7 cellular contexts compared by ENCODE assay signal in the genomic region with DNA sequence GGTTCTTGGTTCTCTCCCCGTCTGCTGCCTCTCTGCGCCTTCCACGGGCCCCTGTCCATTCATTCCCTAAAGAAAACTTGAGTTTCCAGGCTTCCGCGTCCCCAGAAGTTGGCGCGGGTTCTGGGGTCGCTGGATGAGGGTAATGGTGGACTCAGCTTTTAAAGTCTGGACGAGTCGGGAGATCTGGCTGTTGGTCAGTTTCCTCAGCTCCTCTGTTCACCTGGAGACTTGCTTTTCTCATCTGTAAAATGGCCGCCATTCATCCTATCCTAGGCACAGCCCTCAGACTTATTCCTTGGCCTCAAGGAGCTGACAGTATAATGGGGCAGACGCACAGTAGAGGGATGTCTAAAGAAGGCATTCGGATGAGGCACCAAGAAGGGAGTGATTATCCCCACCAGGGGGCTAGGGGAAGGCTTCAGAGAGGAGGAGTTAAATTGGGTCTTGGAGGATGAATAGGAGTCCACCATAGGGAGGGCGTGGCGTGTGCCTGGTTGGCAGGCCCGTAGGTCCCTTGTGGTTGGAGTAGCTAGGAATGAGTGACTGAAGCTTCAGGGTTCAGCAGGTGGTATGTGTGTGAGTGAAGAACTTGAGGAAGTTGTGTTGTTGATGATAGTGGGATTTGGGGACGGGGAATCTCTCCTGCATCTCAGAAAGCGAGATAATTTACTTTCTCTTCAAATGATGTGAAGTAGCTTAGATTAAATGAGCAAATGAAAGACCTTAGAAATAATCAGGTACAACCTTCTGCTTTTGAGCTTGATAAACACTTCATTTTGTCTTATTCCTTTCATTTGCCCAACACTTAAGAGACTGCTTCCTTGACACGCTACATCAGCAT. TPM values are rescaled to one million over a fixed set of nuclear protein-coding genes. Genes with fewer than 3 reads are reported as not detected.
DNase-seq lines count a peak whose midpoint lies in the region; ATAC-seq and TF ChIP-seq lines count a peak whose summit lies in the region.

No MANE protein-coding gene starts in this region.

- H3K4me3 ChIP-seq in LNCaP clone FGC (ENCODE audit: low read depth, low read length) = peak overlapping the region; percentile 86
- H3K4me3 ChIP-seq in retinal pigment epithelial cell (ENCODE audit: low read length) = peak overlapping the region; percentile 96

- DNase-seq in G401 (ENCODE audit: low spot score) (peak; percentile 48), LNCaP clone FGC (ENCODE audit: low read depth) (peak; percentile 21), germinal center (ENCODE audit: low spot score) (peak; percentile 22), retinal pigment epithelial cell (ENCODE audit: low read depth) (no peak), HK-2 (ENCODE audit: unreplicated experiment) (no peak), NCI-H1436 (lab: John Stamatoyannopoulos, UW) (no peak)
- peak; percentile 30 to 39 for DNase-seq in activated T-cell treated with anti-CD3 and anti-CD28 coated beads, Interleukin-2, amount 50 U/mL, for 72 hours

- TF ChIP-seq CTCF in LNCaP clone FGC (IDR thresholded peaks at IDR 0.05; ENCODE audit: control insufficient read depth, extremely low read depth, insufficient read depth) (0 out of 2 replicates have a peak, but pooled peaks have one; percentile 12), retinal pigment epithelial cell (conservative IDR thresholded peaks at IDR 0.05; ENCODE audit: low read depth, low read length) (no peak)

- ATAC-seq in activated T-cell treated with anti-CD3 and anti-CD28 coated beads, Interleukin-2, amount 50 U/mL, for 72 hours (replicated peaks in 1 of 2) = no peak

- H3K4me1 Mint-ChIP-seq in activated T-cell treated with anti-CD3 and anti-CD28 coated beads, Interleukin-2, amount 50 U/mL, for 72 hours (ENCODE audit: low read depth) = peaks cover 25% of the 10 kb centered on the region

- in situ Hi-C loops in G401 (cut with HindIII; ENCODE audit: low sequenced_read_pairs) = no loop called here

- peaks cover 0 to 2% of the 10 kb centered on the region in 2 donors for H3K36me3 Mint-ChIP-seq in activated T-cell treated with anti-CD3 and anti-CD28 coated beads, Interleukin-2, amount 50 U/mL, for 72 hours (ENCODE audit: insufficient read depth in 2 of 2)

- H3K27me3 Mint-ChIP-seq in activated T-cell treated with anti-CD3 and anti-CD28 coated beads, Interleukin-2, amount 50 U/mL, for 72 hours (ENCODE audit: low read depth) = no peaks in the 10 kb centered on the region

- H3K27ac Mint-ChIP-seq in activated T-cell treated with anti-CD3 and anti-CD28 coated beads, Interleukin-2, amount 50 U/mL, for 72 hours = peak overlapping the region; percentile 1

- no peaks in the 10 kb centered on the region for H3K9me3 Mint-ChIP-seq in activated T-cell treated with anti-CD3 and anti-CD28 coated beads, Interleukin-2, amount 50 U/mL, for 72 hours

- H3K4me3 Mint-ChIP-seq in activated T-cell treated with anti-CD3 and anti-CD28 coated beads, Interleukin-2, amount 50 U/mL, for 72 hours = peak overlapping the region; percentile 81 to 84

RNA-seq across cellular contexts. Expression of a gene that starts 0.7 kb away (rescaled TPM):
- 18.7 and 23.9 TPM in 2 replicates for total RNA-seq in G401 (2014; rRNA removed; shearing (Covaris generic))
- total RNA-seq in activated T-cell treated with anti-CD3 and anti-CD28 coated beads, Interleukin-2, amount 50 U/mL, for 72 hours = 10 to 100 TPM; 46.5 to 57.8 TPM

RNA-seq across cellular contexts. Expression of a gene that starts 32.4 kb away (rescaled TPM):
- 20.4 and 22.9 TPM in 2 replicates for total RNA-seq in G401 (2014; rRNA removed; shearing (Covaris generic))
- 10 to 100 TPM; 22.9 to 30.2 TPM for total RNA-seq in activated T-cell treated with anti-CD3 and anti-CD28 coated beads, Interleukin-2, amount 50 U/mL, for 72 hours

RNA-seq across cellular contexts. Expression of a gene that starts 34.3 kb away (rescaled TPM):
- total RNA-seq in G401 (2014; rRNA removed; shearing (Covaris generic)) = 49.7 and 68.7 TPM in 2 replicates
- total RNA-seq in activated T-cell treated with anti-CD3 and anti-CD28 coated beads, Interleukin-2, amount 50 U/mL, for 72 hours = 10 to 100 TPM; 26.3 TPM

Comparison
In these comparisons a context has a peak if more than half of its experiments do, and no peak if none do; other contexts are left out.
1. DNase-seq: peak in G401 (single experiment), LNCaP clone FGC (single experiment), activated T-cell treated with anti-CD3 and anti-CD28 coated beads, Interleukin-2, amount 50 U/mL, for 72 hours (2 of 2) and germinal center (single experiment); none in retinal pigment epithelial cell (single experiment), HK-2 (single experiment) and NCI-H1436 (single experiment).